Comparison of ENCODE assay signal across 20 cellular contexts in the genomic region with DNA sequence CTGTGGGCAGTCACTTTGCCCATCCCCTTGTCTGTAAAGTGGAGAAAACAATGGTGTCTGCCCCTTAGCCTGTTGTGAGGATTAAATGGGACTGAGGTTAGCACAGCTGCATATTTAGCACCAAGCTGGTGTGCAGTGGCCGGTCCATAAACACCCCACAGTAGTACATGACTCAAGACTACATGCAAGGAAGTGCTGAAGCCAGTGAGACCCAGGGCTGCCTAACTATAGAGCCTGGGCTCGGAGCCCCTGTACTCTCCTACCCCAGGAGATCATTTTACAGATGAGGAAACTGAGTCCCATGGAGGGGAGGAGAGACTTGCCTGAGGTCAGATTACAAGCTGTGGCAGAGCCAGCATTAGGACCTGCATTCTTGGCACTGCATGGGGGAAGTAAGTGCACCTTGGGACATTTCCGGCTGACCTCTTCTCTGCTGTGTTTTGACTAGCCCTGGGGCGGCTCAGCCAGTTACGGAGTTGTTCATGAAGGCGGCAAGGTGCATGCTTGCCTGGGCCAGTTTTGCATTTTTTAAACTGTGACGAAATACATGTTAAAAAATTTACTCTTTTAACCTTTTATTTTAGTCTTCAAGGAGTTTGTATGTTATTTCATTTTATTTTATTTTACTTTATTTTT. TPM values are rescaled to one million over a fixed set of nuclear protein-coding genes. Genes with fewer than 3 reads are reported as not detected.
DNase-seq lines count a peak whose midpoint lies in the region; ATAC-seq and TF ChIP-seq lines count a peak whose summit lies in the region.
"Had no signal": no experiment of that assay in that cellular context is flagged by ENCODE, and none has a peak within 500 bp of the region (broad histone marks: within the 10 kb centered on the region; RNA-seq: fewer than 3 reads in every experiment).

No MANE protein-coding gene starts in this region.

- no peak overlapping the region for H3K4me3 ChIP-seq in SJCRH30
- H3K4me3 ChIP-seq in iPS-18c (ENCODE audit: insufficient read depth, low read depth, low read length): 0 out of 2 replicates have a peak overlapping the region, but pooled peaks have one; percentile 4
- H3K4me3 ChIP-seq: SJSA1, smooth muscle cell, upper lobe of left lung had no signal

- H3K27me3 Mint-ChIP-seq in Calu3 (ENCODE audit: unreplicated experiment) (peaks cover 7% of the 10 kb centered on the region), nephron (ENCODE audit: low read depth) (peaks cover 30% of the 10 kb centered on the region)

- no peak overlapping the region for H3K4me3 Mint-ChIP-seq in Calu3 (ENCODE audit: low read depth, unreplicated experiment)
- peak overlapping the region; percentile 53 to 98 (median 70) for H3K4me3 Mint-ChIP-seq in nephron
- H3K4me3 Mint-ChIP-seq: memory B cell; stimulated activated memory B cell treated with anti-CD40 and anti-IgM and Interleukin-4, amounts not matched to agents 10 μg/mL and 1 μg/mL and 100 μg/mL, for 72 hours had no signal

- peaks cover 37% of the 10 kb centered on the region for H3K36me3 Mint-ChIP-seq in Calu3 (ENCODE audit: insufficient read depth, unreplicated experiment)
- H3K36me3 Mint-ChIP-seq in nephron (ENCODE audit: low read depth): peaks cover 7% of the 10 kb centered on the region
- H3K36me3 Mint-ChIP-seq: CD4-positive, alpha-beta memory T cell; stimulated activated memory B cell treated with anti-CD40 and anti-IgM and Interleukin-4, amounts not matched to agents 10 μg/mL and 1 μg/mL and 100 μg/mL, for 72 hours had no signal

- DNase-seq in Calu3: peak; percentile 61
- DNase-seq in SJCRH30: peak; percentile 39 to 66
- DNase-seq in A172 (ENCODE audit: low spot score): no peak
- no peak for DNase-seq in NCI-H1105 (lab: John Stamatoyannopoulos, UW)
- DNase-seq: activated CD4-positive, alpha-beta T cell treated with anti-CD3 and anti-CD28 coated beads for 48 hours; caudate nucleus; CD4-positive, alpha-beta memory T cell; HCEC 1CT; NCI-H1105 treated with DMSO at 0.1 percent for 48 hours; NCI-H2227 treated with DMSO at 0.1 percent for 48 hours; T1000 had no signal

- H3K9me3 ChIP-seq in SJCRH30 (replicated peaks) (no peaks in the 10 kb centered on the region), iPS-18c (ENCODE audit: control insufficient read depth, insufficient read depth, low read length) (no peaks in the 10 kb centered on the region)
- H3K9me3 ChIP-seq: SJSA1, upper lobe of left lung had no signal

- intact Hi-C loops in Calu3 (cut with micrococcal nuclease; ENCODE audit: unreplicated experiment): no loop called here

- CTCF ChIA-PET in Calu3 (lab: Charles Lee): interaction anchor here (0.8 kb wide), 1 partner anchor 133 kb away, joined by 3 read pairs; no protein-coding TSS in a partner anchor

- no peaks in the 10 kb centered on the region for H3K27me3 ChIP-seq in SJCRH30
- H3K27me3 ChIP-seq: SJSA1, upper lobe of left lung had no signal

- 0 out of 2 replicates have a peak overlapping the region, but pooled peaks have one; percentile 0 for H3K27ac ChIP-seq in SJCRH30
- H3K27ac ChIP-seq: SJSA1, upper lobe of left lung had no signal

- TF ChIP-seq CTCF in Calu3 (IDR thresholded peaks at IDR 0.05; ENCODE audit: unreplicated experiment) (no peak), nephron (IDR thresholded peaks at IDR 0.05; ENCODE audit: unreplicated experiment in 3 of 3) (no peak)

- peaks cover 34% of the 10 kb centered on the region for H3K4me1 Mint-ChIP-seq in Calu3 (ENCODE audit: low read depth, unreplicated experiment)
- H3K4me1 Mint-ChIP-seq in nephron: peaks cover 40% of the 10 kb centered on the region

- H3K27ac Mint-ChIP-seq in Calu3 (ENCODE audit: unreplicated experiment) (no peak overlapping the region), nephron (peak overlapping the region; percentile 92 to 99 (median 96))
- H3K27ac Mint-ChIP-seq: CD4-positive, alpha-beta memory T cell; memory B cell; stimulated activated memory B cell treated with anti-CD40 and anti-IgM and Interleukin-4, amounts not matched to agents 10 μg/mL and 1 μg/mL and 100 μg/mL, for 72 hours had no signal

- no peak for ATAC-seq in GM18907 (IDR thresholded peaks at IDR 0.05; ENCODE audit: unreplicated experiment)
- ATAC-seq in GM18870 (IDR thresholded peaks at IDR 0.05; ENCODE audit: unreplicated experiment): no peak
- ATAC-seq: stimulated activated memory B cell treated with anti-CD40 and anti-IgM and Interleukin-4, amounts not matched to agents 10 μg/mL and 1 μg/mL and 100 μg/mL, for 72 hours had no signal

- H3K9me3 Mint-ChIP-seq in Calu3 (ENCODE audit: low read depth, unreplicated experiment): no peaks in the 10 kb centered on the region
- no peaks in the 10 kb centered on the region for H3K9me3 Mint-ChIP-seq in nephron
- H3K9me3 Mint-ChIP-seq: memory B cell; stimulated activated memory B cell treated with anti-CD40 and anti-IgM and Interleukin-4, amounts not matched to agents 10 μg/mL and 1 μg/mL and 100 μg/mL, for 72 hours had no signal

- no TSS peak for BruUV-seq in Calu3 (replicated peaks; lab: Mats Ljungman, UMichigan)

- H3K36me3 ChIP-seq in SJCRH30: no peaks in the 10 kb centered on the region
- H3K36me3 ChIP-seq: upper lobe of left lung had no signal

- peaks cover 21% of the 10 kb centered on the region for H3K4me1 ChIP-seq in SJCRH30

RNA-seq across cellular contexts. Expression of a gene that starts 3.2 kb away (rescaled TPM):
- total RNA-seq in Calu3 (2022): 67.7 and 79.8 TPM in 2 replicates
- total RNA-seq in SJCRH30 (2014; rRNA removed; shearing (Covaris generic)): 14.2 and 17.1 TPM in 2 replicates
- total RNA-seq in A172 (2014; rRNA removed; shearing (Covaris generic)): 16.8 and 18.9 TPM in 2 replicates

RNA-seq across cellular contexts. Expression of a gene that starts 43.3 kb away (rescaled TPM):
- not detected in 2 replicates for total RNA-seq in Calu3 (2022)
- 3.6 and 6.1 TPM in 2 replicates for total RNA-seq in SJCRH30 (2014; rRNA removed; shearing (Covaris generic))
- 9.0 and 19.5 TPM in 2 replicates for total RNA-seq in A172 (2014; rRNA removed; shearing (Covaris generic))

Comparison
In these comparisons a context has a peak if more than half of its experiments do, and no peak if none do; other contexts are left out.
1. DNase-seq: peak in Calu3 (single experiment) and SJCRH30 (2 of 2); none in A172 (single experiment) and NCI-H1105 (single experiment).